Comparison of ENCODE assay signal across 8 cellular contexts in genomic region chr15:68644088-68644904, GRCh38.
DNase-seq lines count a peak whose midpoint lies in the region; ATAC-seq and TF ChIP-seq lines count a peak whose summit lies in the region.

No MANE protein-coding gene starts in this region.

- DNase-seq in AG09309 (ENCODE audit: low read depth) (peak; percentile 55), cardiac fibroblast (ENCODE audit: low read depth in 2 of 2) (peak; percentile 81 to 91), lung microvascular endothelial cell (ENCODE audit: low read depth in 2 of 2) (peak; percentile 44 to 65), HAP-1 (ENCODE audit: low spot score in 2 of 2) (no peak), DMS114 treated with DMSO at 0.1 percent for 48 hours (lab: John Stamatoyannopoulos, UW; ENCODE audit: unreplicated experiment) (no peak)
- no peak for DNase-seq in stimulated activated naive CD4-positive, alpha-beta T cell (lab: John Stamatoyannopoulos, UW)

- ATAC-seq in GM19328 (IDR thresholded peaks at IDR 0.05; ENCODE audit: unreplicated experiment), result no peak

- no peaks in the 10 kb centered on the region; a peak in 1 of 3 replicates for H3K36me3 ChIP-seq in HEK293 (ENCODE audit: control insufficient read depth in 2 of 2, insufficient read depth in 1 of 2, low read length in 2 of 2)
- H3K36me3 ChIP-seq in HAP-1 (replicated peaks), result no peaks in the 10 kb centered on the region

- in situ Hi-C loops in HAP-1 (cut with MboI; ENCODE audit: low sequenced_read_pairs), result no loop called here

- no peak overlapping the region for H3K4me3 ChIP-seq in AG09309 (ENCODE audit: control insufficient read depth, low read depth, low read length)
- no peak overlapping the region for H3K4me3 ChIP-seq in HEK293 (ENCODE audit: low read depth, low read length)
- no peak overlapping the region for H3K4me3 ChIP-seq in cardiac fibroblast (replicated peaks in 1 of 2; ENCODE audit: low read depth in 2 of 2, low read length in 2 of 2)
- H3K4me3 ChIP-seq in HAP-1, result no peak overlapping the region

- TF ChIP-seq CTCF in AG09309 (IDR thresholded peaks at IDR 0.05; ENCODE audit: control insufficient read depth, insufficient read depth, low read depth, low read length, missing control alignments) (peak; percentile 27), HEK293 (tag by site-specific recombination; IDR thresholded peaks at IDR 0.05) (0 out of 2 replicates have a peak, but pooled peaks have one; percentile 20), cardiac fibroblast (IDR thresholded peaks at IDR 0.05; ENCODE audit: low read depth, low read length) (no peak)

- H3K27ac ChIP-seq in HEK293 (ENCODE audit: extremely low read depth, low read depth, low read length), result no peak overlapping the region

- peaks cover 5% of the 10 kb centered on the region; the same call in 1 of the 2 replicates for H3K4me1 ChIP-seq in HEK293 (ENCODE audit: control insufficient read depth, insufficient read depth, low read length)
- no peaks in the 10 kb centered on the region for H3K4me1 ChIP-seq in HAP-1

- POLR2A ChIA-PET in HEK293 (lab: Yijun Ruan, JAX), result no interaction called here

- CTCF ChIA-PET in HEK293 (lab: Yijun Ruan, JAX), result interaction anchor here (0.7 to 1.2 kb wide), 2 partner anchors 12 to 29 kb away, joined by 3 read pairs; no protein-coding TSS in a partner anchor

- no peaks in the 10 kb centered on the region for H3K9me3 ChIP-seq in HEK293 (ENCODE audit: control insufficient read depth, insufficient read depth, low read depth, low read length)
- no peaks in the 10 kb centered on the region for H3K9me3 ChIP-seq in HAP-1

- no peaks in the 10 kb centered on the region for H3K27me3 ChIP-seq in HAP-1 (ENCODE audit: low read depth)

TF ChIP-seq in HEK293, 187 proteins besides CTCF, POLR2A, EP300 and RAD21:
- TF ChIP-seq ZNF600 (tag by site-specific recombination; IDR thresholded peaks at IDR 0.05), result peak; percentile 39; the same call in 1 of the 2 replicates
- TF ChIP-seq ZNF580 (tag by site-specific recombination; IDR thresholded peaks at IDR 0.05), result 0 out of 2 replicates have a peak, but pooled peaks have one; percentile 47
- peak; percentile 89 for TF ChIP-seq ZNF768 (tag by site-specific recombination; IDR thresholded peaks at IDR 0.05)
- TF ChIP-seq ZNF140 (tag by site-specific recombination; IDR thresholded peaks at IDR 0.05), result no peak
- no peak for TF ChIP-seq ZNF18 (tag by site-specific recombination; IDR thresholded peaks at IDR 0.05)
- no peak for TF ChIP-seq ZNF624 (tag by site-specific recombination; IDR thresholded peaks at IDR 0.05)
- TF ChIP-seq ZBTB20 (tag by site-specific recombination; IDR thresholded peaks at IDR 0.05), result peak; percentile 92
- TF ChIP-seq ZNF785 (tag by site-specific recombination; IDR thresholded peaks at IDR 0.05), result no peak
- no peak for TF ChIP-seq ZNF510 (tag by site-specific recombination; IDR thresholded peaks at IDR 0.05; ENCODE audit: insufficient replicate concordance)

Comparison
In these comparisons a context has a peak if more than half of its experiments do, and no peak if none do; other contexts are left out.
1. DNase-seq: peak in AG09309 (single experiment), cardiac fibroblast (2 of 2) and lung microvascular endothelial cell (2 of 2); none in HAP-1 (0 of 2), DMS114 treated with DMSO at 0.1 percent for 48 hours (single experiment) and stimulated activated naive CD4-positive, alpha-beta T cell (0 of 6).